In genomic region chr1:47157957-47158356, GRCh38 we compare ENCODE assay signal across 10 cellular contexts. TPM values are rescaled to one million over a fixed set of nuclear protein-coding genes. Genes with fewer than 3 reads are reported as not detected.
"Had no signal": no experiment of that assay in that cellular context is flagged by ENCODE, and none has a peak within 500 bp of the region (broad histone marks: within the 10 kb centered on the region; RNA-seq: fewer than 3 reads in every experiment).

No MANE protein-coding gene starts in this region.

RNA-seq across cellular contexts. Expression of gene CYP4A22, which starts 20.7 kb away (rescaled TPM):
- total RNA-seq: OCI-LY7, PC-3, PC-9, Right ventricle myocardium inferior, RPMI7951, SJCRH30, SJSA1, SK-MEL-5 had no signal
- polyA plus RNA-seq: SK-N-SH had no signal

RNA-seq across cellular contexts. Expression of gene PDZK1IP1, which starts 31.9 kb away (rescaled TPM):
- total RNA-seq: OCI-LY7, PC-3, Right ventricle myocardium inferior, Right ventricle myocardium superior, RPMI7951, SJCRH30, SJSA1, SK-MEL-5 had no signal
- polyA plus RNA-seq: SK-N-SH had no signal
